8 cellular contexts compared by ENCODE assay signal in genomic region chr15:78988361-78988911, GRCh38. TPM values are rescaled to one million over a fixed set of nuclear protein-coding genes. Genes with fewer than 3 reads are reported as not detected.
DNase-seq lines count a peak whose midpoint lies in the region; ATAC-seq and TF ChIP-seq lines count a peak whose summit lies in the region.

No MANE protein-coding gene starts in this region.

- POLR2A ChIA-PET in BJ (lab: Charles Lee), result interaction anchor here (0.6 to 0.9 kb wide), 3 partner anchors 27 to 115 kb away, joined by 4 to 5 read pairs (median 5); no protein-coding TSS in a partner anchor
- POLR2A ChIA-PET in CD8-positive, alpha-beta memory T cell (lab: Charles Lee), result no interaction called here

- 7 to 18% methylated on average over 6 of the region's 7 CpGs for WGBS in esophagus squamous epithelium, 2 donors

- peak overlapping the region; percentile 43 for H3K27ac ChIP-seq in SJCRH30
- H3K27ac ChIP-seq in esophagus squamous epithelium, result peak overlapping the region; percentile 28 to 84 (median 70)
- H3K27ac ChIP-seq in CD8-positive, alpha-beta memory T cell (ENCODE audit: low read depth, low read length), result no peak overlapping the region

- ATAC-seq in omental fat pad (ENCODE audit: low FRiP score), result peak; percentile 80

- no peaks in the 10 kb centered on the region for H3K9me3 Mint-ChIP-seq in CD8-positive, alpha-beta memory T cell

- H3K4me1 ChIP-seq in SJCRH30 (peaks cover 28% of the 10 kb centered on the region), esophagus squamous epithelium (peaks cover 5 to 29% (median 17%) of the 10 kb centered on the region in 3 donors)
- no peaks in the 10 kb centered on the region for H3K4me1 ChIP-seq in CD8-positive, alpha-beta memory T cell (ENCODE audit: insufficient read depth, low read length)

- peaks cover 0 to 33% of the 10 kb centered on the region in 2 donors for H3K27me3 Mint-ChIP-seq in CD8-positive, alpha-beta memory T cell

- no peak overlapping the region for H3K4me3 ChIP-seq in BJ (ENCODE audit: low read depth, low read length)
- no peak overlapping the region for H3K4me3 ChIP-seq in SJCRH30
- no peak overlapping the region for H3K4me3 ChIP-seq in esophagus squamous epithelium
- no peak overlapping the region for H3K4me3 ChIP-seq in CD8-positive, alpha-beta memory T cell (ENCODE audit: low read length)

- peak overlapping the region in 1 of 8 donors; percentile 8 for H3K27ac Mint-ChIP-seq in CD8-positive, alpha-beta memory T cell

- DNase-seq in BJ (ENCODE audit: low read depth) (peak; percentile 97), HCEC 1CT (peak; percentile 99), SJCRH30 (peak; percentile 71 to 77), esophagus squamous epithelium (lab: John Stamatoyannopoulos, UW) (peak; percentile 11), omental fat pad (ENCODE audit: low spot score) (no peak), germinal center (ENCODE audit: low spot score) (no peak), NCI-H1436 (lab: John Stamatoyannopoulos, UW) (no peak)
- no peak for DNase-seq in CD8-positive, alpha-beta memory T cell

- no peak for TF ChIP-seq CTCF in BJ (IDR thresholded peaks at IDR 0.05; ENCODE audit: insufficient read depth, low read depth, low read length)
- no peak for TF ChIP-seq CTCF in esophagus squamous epithelium (IDR thresholded peaks at IDR 0.05)
- no peak for TF ChIP-seq CTCF in omental fat pad (IDR thresholded peaks at IDR 0.05)

- no peaks in the 10 kb centered on the region for H3K36me3 ChIP-seq in BJ (ENCODE audit: control insufficient read depth, insufficient read depth, low read length)
- H3K36me3 ChIP-seq in SJCRH30, result no peaks in the 10 kb centered on the region
- H3K36me3 ChIP-seq in esophagus squamous epithelium, result no peaks in the 10 kb centered on the region
- no peaks in the 10 kb centered on the region for H3K36me3 ChIP-seq in CD8-positive, alpha-beta memory T cell (ENCODE audit: insufficient read depth, low read length)

- no peak overlapping the region for H3K4me3 Mint-ChIP-seq in CD8-positive, alpha-beta memory T cell

- no peaks in the 10 kb centered on the region for H3K36me3 Mint-ChIP-seq in CD8-positive, alpha-beta memory T cell

- intact Hi-C loops in esophagus squamous epithelium (cut with DNase I), result no loop called here

- TF ChIP-seq POLR2A in esophagus squamous epithelium (IDR thresholded peaks at IDR 0.05), result no peak

- H3K9me3 ChIP-seq in SJCRH30 (replicated peaks), result no peaks in the 10 kb centered on the region
- H3K9me3 ChIP-seq in esophagus squamous epithelium, result no peaks in the 10 kb centered on the region
- H3K9me3 ChIP-seq in CD8-positive, alpha-beta memory T cell (ENCODE audit: low read length), result no peaks in the 10 kb centered on the region

- no peaks in the 10 kb centered on the region for H3K27me3 ChIP-seq in BJ (ENCODE audit: control insufficient read depth, insufficient read depth, low read length)
- H3K27me3 ChIP-seq in SJCRH30, result no peaks in the 10 kb centered on the region
- no peaks in the 10 kb centered on the region for H3K27me3 ChIP-seq in esophagus squamous epithelium
- no peaks in the 10 kb centered on the region for H3K27me3 ChIP-seq in CD8-positive, alpha-beta memory T cell (ENCODE audit: insufficient read depth, low read length, poor library complexity, severe bottlenecking)

- CTCF ChIA-PET in BJ (lab: Yijun Ruan, JAX), result interaction anchor here (1.0 to 2.7 kb wide), 4 partner anchors 9 to 277 kb away, joined by 3 to 15 read pairs (median 6); no protein-coding TSS in a partner anchor
- CTCF ChIA-PET in CD8-positive, alpha-beta memory T cell (lab: Charles Lee), result interaction anchor here (0.9 kb wide), 1 partner anchor 10 kb away, joined by 4 read pairs; no protein-coding TSS in a partner anchor

- no peaks in the 10 kb centered on the region for H3K4me1 Mint-ChIP-seq in CD8-positive, alpha-beta memory T cell

RNA-seq across cellular contexts. Expression of gene CTSH, which starts 43.6 kb away (rescaled TPM):
- polyA plus RNA-seq in BJ (2011; rRNA removed), result 30.9 and 40.2 TPM in 2 replicates
- polyA minus RNA-seq in BJ (2011; rRNA and poly(A)+ RNA removed), result 7.5 and 10.2 TPM in 2 replicates
- 11.4 and 13.5 TPM in 2 replicates for total RNA-seq in SJCRH30 (2014; rRNA removed; shearing (Covaris generic))
- total RNA-seq in esophagus squamous epithelium (100 to 1,000 TPM in 2 of 4 donors, 10 to 100 TPM in 2; 19.7 to 115 (median 69.6) TPM), omental fat pad (100 to 1,000 TPM; 110 to 351 (median 203) TPM)
- total RNA-seq in CD8-positive, alpha-beta memory T cell, result 1 to 10 TPM; 8.1 to 9.8 TPM
- 68.7 TPM for polyA plus RNA-seq in CD8-positive, alpha-beta memory T cell

Comparison
In these comparisons a context has a peak if more than half of its experiments do, and no peak if none do; other contexts are left out.
1. DNase-seq: peak in BJ (single experiment), HCEC 1CT (single experiment), SJCRH30 (2 of 2) and esophagus squamous epithelium (single experiment); none in omental fat pad (single experiment), germinal center (single experiment), NCI-H1436 (single experiment) and CD8-positive, alpha-beta memory T cell (0 of 5).